In genomic region chr10:113680172-113681111, GRCh38 we compare ENCODE assay signal across 8 cellular contexts. TPM values are rescaled to one million over a fixed set of nuclear protein-coding genes. Genes with fewer than 3 reads are reported as not detected.
DNase-seq lines count a peak whose midpoint lies in the region; ATAC-seq, FAIRE-seq and TF ChIP-seq lines count a peak whose summit lies in the region.

No MANE protein-coding gene starts in this region.

- no peak; the same call in 1 of the 2 replicates for TF ChIP-seq POLR2A in GM12891 (IDR thresholded peaks at IDR 0.05; ENCODE audit: low read depth, low read length)

- H3K27ac Mint-ChIP-seq in stimulated activated memory B cell treated with anti-CD40 and anti-IgM and Interleukin-4, amounts not matched to agents 10 μg/mL and 1 μg/mL and 100 μg/mL, for 72 hours = peak overlapping the region; percentile 95

- peak overlapping the region; percentile 73 for H3K27ac ChIP-seq in ectodermal cell (ENCODE audit: insufficient read depth, low read depth, low read length, poor library complexity, severe bottlenecking)
- peak overlapping the region; percentile 94 to 98 for H3K27ac ChIP-seq in lung (ENCODE audit: low read depth in 1 of 2, low read length in 1 of 2)

- peak; percentile 66 for FAIRE-seq in GM12891 (lab: Jason Lieb, UNC)

- H3K36me3 ChIP-seq in HAP-1 (replicated peaks) (no peaks in the 10 kb centered on the region), Loucy (ENCODE audit: insufficient read depth, low read length) (no peaks in the 10 kb centered on the region), ectodermal cell (ENCODE audit: control insufficient read depth, insufficient read depth, low read length) (no peaks in the 10 kb centered on the region), lung (ENCODE audit: control insufficient read depth in 2 of 2, insufficient read depth in 2 of 2, low read length in 2 of 2) (no peaks in the 10 kb centered on the region)

- H3K9me3 ChIP-seq in HAP-1 (no peaks in the 10 kb centered on the region), Loucy (ENCODE audit: insufficient read depth, low read depth, low read length) (no peaks in the 10 kb centered on the region), ectodermal cell (ENCODE audit: control insufficient read depth, low read length) (no peaks in the 10 kb centered on the region), lung (ENCODE audit: control insufficient read depth in 2 of 2, insufficient read depth in 1 of 2, low read length in 1 of 2) (peaks cover 0 to 4% of the 10 kb centered on the region in 2 donors)

- H4K20me1 ChIP-seq in Loucy (ENCODE audit: insufficient read depth, low read length, poor library complexity, severe bottlenecking) = peaks cover 15% of the 10 kb centered on the region

- peaks cover 3% of the 10 kb centered on the region; the same call in 1 of the 2 replicates for H3K4me1 ChIP-seq in HAP-1
- H3K4me1 ChIP-seq in Loucy (ENCODE audit: insufficient read depth, low read length, poor library complexity, severe bottlenecking) = peaks cover 33% of the 10 kb centered on the region
- H3K4me1 ChIP-seq in ectodermal cell (ENCODE audit: control insufficient read depth, insufficient read depth, low read length) = no peaks in the 10 kb centered on the region
- H3K4me1 ChIP-seq in lung (ENCODE audit: control insufficient read depth in 2 of 2, insufficient read depth in 2 of 2, low read length in 2 of 2) = peaks cover 0 to 11% of the 10 kb centered on the region in 2 donors

- peaks cover 24% of the 10 kb centered on the region for H3K36me3 Mint-ChIP-seq in stimulated activated memory B cell treated with anti-CD40 and anti-IgM and Interleukin-4, amounts not matched to agents 10 μg/mL and 1 μg/mL and 100 μg/mL, for 72 hours

- peaks cover 52% of the 10 kb centered on the region for H3K79me2 ChIP-seq in Loucy (ENCODE audit: insufficient read depth, low read length)

- no peaks in the 10 kb centered on the region for H3K27me3 ChIP-seq in HAP-1 (ENCODE audit: low read depth)
- no peaks in the 10 kb centered on the region for H3K27me3 ChIP-seq in Loucy (ENCODE audit: insufficient read depth, low read length, poor library complexity, severe bottlenecking)
- H3K27me3 ChIP-seq in ectodermal cell (ENCODE audit: control insufficient read depth, insufficient read depth, low read length, poor library complexity, severe bottlenecking) = peaks cover 4% of the 10 kb centered on the region
- H3K27me3 ChIP-seq in lung (ENCODE audit: control insufficient read depth, insufficient read depth) = no peaks in the 10 kb centered on the region

- H3F3A ChIP-seq in Loucy (ENCODE audit: low read depth) = no peaks in the 10 kb centered on the region; the same call in 1 of the 2 replicates

- H3K4me3 Mint-ChIP-seq in stimulated activated memory B cell treated with anti-CD40 and anti-IgM and Interleukin-4, amounts not matched to agents 10 μg/mL and 1 μg/mL and 100 μg/mL, for 72 hours = peak overlapping the region; percentile 87

- peaks cover 8% of the 10 kb centered on the region for H3K9me3 Mint-ChIP-seq in stimulated activated memory B cell treated with anti-CD40 and anti-IgM and Interleukin-4, amounts not matched to agents 10 μg/mL and 1 μg/mL and 100 μg/mL, for 72 hours

- H3K9me2 ChIP-seq in Loucy (replicated peaks; ENCODE audit: low read depth, low read length) = no peaks in the 10 kb centered on the region

- DNase-seq in GM12891 (ENCODE audit: insufficient read length, low spot score) = no peak
- DNase-seq in HAP-1 (ENCODE audit: low spot score in 2 of 2) = peak; percentile 34 to 50
- DNase-seq in activated CD4-positive, CD25-positive, alpha-beta regulatory T cell treated with anti-CD3 and anti-CD28 coated beads, Interleukin-2, amount 50 U/mL, for 72 hours = peak; percentile 50
- peak; percentile 38 for DNase-seq in lung (ENCODE audit: low spot score)
- DNase-seq in NCI-H1694 treated with DMSO at 0.1 percent for 48 hours (lab: John Stamatoyannopoulos, UW) = no peak

- peaks cover 64% of the 10 kb centered on the region for H3K4me1 Mint-ChIP-seq in stimulated activated memory B cell treated with anti-CD40 and anti-IgM and Interleukin-4, amounts not matched to agents 10 μg/mL and 1 μg/mL and 100 μg/mL, for 72 hours

- peak overlapping the region; percentile 88 for H3K9ac ChIP-seq in Loucy (ENCODE audit: low read depth, low read length, poor library complexity, severe bottlenecking)

- WGBS in ectodermal cell, 2 experiments = 14 to 15% methylated on average over 29 of the region's 29 CpGs
- WGBS in lung, 2 donors = 2 to 4% methylated on average over 29 of the region's 29 CpGs

- peak overlapping the region; percentile 99 for H3K4me2 ChIP-seq in Loucy (ENCODE audit: low read depth, low read length, poor library complexity, severe bottlenecking)

- no peak for TF ChIP-seq CTCF in Loucy (conservative IDR thresholded peaks at IDR 0.05; ENCODE audit: low read length)
- no peak for TF ChIP-seq CTCF in lung (IDR thresholded peaks at IDR 0.05; ENCODE audit: control extremely low read depth, extremely low read depth)

- in situ Hi-C loops in HAP-1 (cut with MboI; ENCODE audit: low sequenced_read_pairs) = no loop called here

- H3K27me3 Mint-ChIP-seq in stimulated activated memory B cell treated with anti-CD40 and anti-IgM and Interleukin-4, amounts not matched to agents 10 μg/mL and 1 μg/mL and 100 μg/mL, for 72 hours = no peaks in the 10 kb centered on the region

- H3K4me3 ChIP-seq in HAP-1 = peak overlapping the region; percentile 97
- peak overlapping the region; percentile 93 for H3K4me3 ChIP-seq in Loucy (ENCODE audit: low read length, poor library complexity, severe bottlenecking)
- peak overlapping the region; percentile 92 for H3K4me3 ChIP-seq in ectodermal cell (ENCODE audit: insufficient read depth, low read depth, low read length)
- H3K4me3 ChIP-seq in lung = peak overlapping the region; percentile 94

- H2AFZ ChIP-seq in Loucy (ENCODE audit: low read length) = peak overlapping the region; percentile 98

- peak; percentile 29 for ATAC-seq in lung (ENCODE audit: insufficient read depth, low FRiP score)
- peak; percentile 77 for ATAC-seq in stimulated activated memory B cell treated with anti-CD40 and anti-IgM and Interleukin-4, amounts not matched to agents 10 μg/mL and 1 μg/mL and 100 μg/mL, for 72 hours

TF ChIP-seq in GM12891, 5 proteins besides CTCF, POLR2A, EP300 and RAD21:
- TF ChIP-seq POLR2AphosphoS5 (IDR thresholded peaks at IDR 0.05; ENCODE audit: low read depth, low read length) (no peak), SPI1 (IDR thresholded peaks at IDR 0.05; ENCODE audit: low read depth, low read length) (peak; percentile 48)

RNA-seq across cellular contexts. Expression of gene CASP7, which starts 0.7 kb away (rescaled TPM):
- 15.2 TPM for polyA plus RNA-seq in GM12891 (2012; ENCODE audit: low read depth, missing spikeins)
- polyA plus RNA-seq in ectodermal cell (2013, experiment 1 of 4) = 15.9 TPM
- polyA plus RNA-seq in ectodermal cell (2013, experiment 2 of 4) = 11.7 TPM
- polyA plus RNA-seq in ectodermal cell (2013, experiment 3 of 4) = 9.2 TPM
- polyA plus RNA-seq in ectodermal cell (2013, experiment 4 of 4) = 11.1 TPM
- 10 to 100 TPM; 24.4 to 48.2 TPM for total RNA-seq in lung
- 10 to 100 TPM; 15.4 to 28.7 TPM for polyA plus RNA-seq in lung

RNA-seq across cellular contexts. Expression of gene NRAP, which starts 16.6 kb away (rescaled TPM):
- polyA plus RNA-seq in GM12891 (2012; ENCODE audit: low read depth, missing spikeins) = not detected
- polyA plus RNA-seq in ectodermal cell (2013, experiment 1 of 4) = 0.09 TPM
- 0.09 TPM for polyA plus RNA-seq in ectodermal cell (2013, experiment 2 of 4)
- 0.05 TPM for polyA plus RNA-seq in ectodermal cell (2013, experiment 3 of 4)
- 0.04 TPM for polyA plus RNA-seq in ectodermal cell (2013, experiment 4 of 4)
- total RNA-seq in lung = not detected
- polyA plus RNA-seq in lung = under 1 TPM; 0.02 to 0.04 TPM

Comparison
In these comparisons a context has a peak if more than half of its experiments do, and no peak if none do; other contexts are left out.
1. DNase-seq: peak in HAP-1 (2 of 2), activated CD4-positive, CD25-positive, alpha-beta regulatory T cell treated with anti-CD3 and anti-CD28 coated beads, Interleukin-2, amount 50 U/mL, for 72 hours (single experiment) and lung (single experiment); none in GM12891 (single experiment) and NCI-H1694 treated with DMSO at 0.1 percent for 48 hours (single experiment).
2. Peak in every context shown above with its lines, with median percentiles within 50 percentile points of each other: H3K4me3 ChIP-seq.